Comparison of ENCODE assay signal across 18 cellular contexts in the genomic region with DNA sequence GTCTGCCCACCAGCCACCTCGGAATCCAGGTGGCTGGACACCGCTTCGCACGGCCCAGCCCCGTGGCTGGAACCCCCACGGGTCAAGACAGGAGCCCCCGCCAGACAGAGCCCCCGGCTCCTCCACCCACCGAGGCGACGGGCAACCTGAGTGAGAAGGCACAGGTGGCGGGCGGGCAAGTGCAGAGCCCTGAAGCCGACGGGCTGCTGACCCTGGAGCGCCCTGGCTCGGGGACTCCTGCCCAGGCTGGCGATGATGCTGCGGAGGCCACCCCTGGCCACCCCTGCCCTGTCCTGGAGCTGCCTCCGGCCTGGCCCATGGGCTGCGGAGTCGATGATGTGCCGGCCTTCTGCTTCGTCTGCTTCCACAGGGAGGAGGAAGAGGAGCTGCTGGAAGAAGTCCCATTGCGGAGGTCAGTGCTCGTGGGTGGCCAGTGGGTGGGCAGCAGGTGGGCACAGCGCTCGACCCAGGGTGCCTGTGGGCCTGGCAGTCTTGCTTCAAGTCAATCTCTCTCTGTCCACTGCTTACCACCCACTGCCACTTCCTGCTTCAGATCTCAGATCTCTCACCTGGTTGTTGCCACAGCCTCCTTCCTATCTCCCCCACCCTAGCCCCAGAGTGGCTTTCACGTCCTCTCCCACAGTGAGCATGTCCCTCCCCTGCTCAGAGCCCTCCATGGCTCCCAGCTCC. TPM values are rescaled to one million over a fixed set of nuclear protein-coding genes. Genes with fewer than 3 reads are reported as not detected.
DNase-seq lines count a peak whose midpoint lies in the region; ATAC-seq and TF ChIP-seq lines count a peak whose summit lies in the region.
"Had no signal": no experiment of that assay in that cellular context is flagged by ENCODE, and none has a peak within 500 bp of the region (broad histone marks: within the 10 kb centered on the region; RNA-seq: fewer than 3 reads in every experiment).

No MANE protein-coding gene starts in this region.

- H3K4me3 ChIP-seq in endodermal cell (ENCODE audit: low read length) = no peak overlapping the region
- no peak overlapping the region for H3K4me3 ChIP-seq in prostate gland
- H3K4me3 ChIP-seq: mucosa of descending colon had no signal

- WGBS in endodermal cell (ENCODE audit: insufficient coverage in 1 of 2, insufficient read length in 1 of 2), 2 experiments = 84 to 85% methylated on average over 18 to 29 of the region's 29 CpGs
- WGBS in prostate gland = 62% methylated on average over 28 of the region's 29 CpGs

- H3K27ac ChIP-seq in endodermal cell (ENCODE audit: low read depth, low read length) (no peak overlapping the region), prostate gland (no peak overlapping the region)
- H3K27ac ChIP-seq: tibial artery had no signal

- ATAC-seq in stimulated activated naive CD8-positive, alpha-beta T cell treated with anti-CD3 and anti-CD28 coated beads, Interleukin-15, amount 100 ng/mL, for 72 hours = peak; percentile 50
- no peak for ATAC-seq in stimulated activated naive CD8-positive, alpha-beta T cell treated with anti-CD3 and anti-CD28 coated beads, Interleukin-15, Interleukin-2, amounts not matched to agents 100 U/mL and 50 U/mL, for 24 hours
- ATAC-seq in natural killer cell (peak in 1 of 3 donors; percentile 69), HG02981 (IDR thresholded peaks at IDR 0.05; ENCODE audit: unreplicated experiment) (no peak)
- ATAC-seq: mucosa of descending colon had no signal

- peak overlapping the region in 1 of 2 donors; percentile 24 for H3K27ac Mint-ChIP-seq in stimulated activated naive CD8-positive, alpha-beta T cell treated with anti-CD3 and anti-CD28 coated beads, Interleukin-15, amount 100 ng/mL, for 72 hours
- H3K27ac Mint-ChIP-seq in endodermal cell (peak overlapping the region; percentile 84), natural killer cell (peak overlapping the region in 1 of 2 donors; percentile 66)
- H3K27ac Mint-ChIP-seq: activated naive CD4-positive, alpha-beta T cell treated with anti-CD3 and anti-CD28 coated beads for 36 hours; progenitor cell of endocrine pancreas had no signal

- H3K4me1 Mint-ChIP-seq in stimulated activated naive CD8-positive, alpha-beta T cell treated with anti-CD3 and anti-CD28 coated beads, Interleukin-15, amount 100 ng/mL, for 72 hours = peaks cover 10% of the 10 kb centered on the region
- peaks cover 23% of the 10 kb centered on the region for H3K4me1 Mint-ChIP-seq in endodermal cell
- peaks cover 8 to 10% of the 10 kb centered on the region in 2 donors for H3K4me1 Mint-ChIP-seq in natural killer cell

- H3K9me3 Mint-ChIP-seq in stimulated activated naive CD8-positive, alpha-beta T cell treated with anti-CD3 and anti-CD28 coated beads, Interleukin-15, amount 100 ng/mL, for 72 hours = no peaks in the 10 kb centered on the region
- H3K9me3 Mint-ChIP-seq in endodermal cell = no peaks in the 10 kb centered on the region
- H3K9me3 Mint-ChIP-seq in natural killer cell = no peaks in the 10 kb centered on the region
- H3K9me3 Mint-ChIP-seq: activated naive CD4-positive, alpha-beta T cell treated with anti-CD3 and anti-CD28 coated beads for 36 hours had no signal

- H3K36me3 Mint-ChIP-seq in endodermal cell (ENCODE audit: low read depth) (no peaks in the 10 kb centered on the region), natural killer cell (no peaks in the 10 kb centered on the region)

- no peak overlapping the region for H3K4me3 Mint-ChIP-seq in stimulated activated naive CD8-positive, alpha-beta T cell treated with anti-CD3 and anti-CD28 coated beads, Interleukin-15, amount 100 ng/mL, for 72 hours
- H3K4me3 Mint-ChIP-seq in endodermal cell (peak overlapping the region; percentile 28), natural killer cell (peak overlapping the region; percentile 13)
- H3K4me3 Mint-ChIP-seq: activated naive CD4-positive, alpha-beta T cell treated with anti-CD3 and anti-CD28 coated beads for 36 hours had no signal

- H3K27me3 Mint-ChIP-seq in stimulated activated naive CD8-positive, alpha-beta T cell treated with anti-CD3 and anti-CD28 coated beads, Interleukin-15, amount 100 ng/mL, for 72 hours = peaks cover 19% of the 10 kb centered on the region
- H3K27me3 Mint-ChIP-seq in endodermal cell (ENCODE audit: insufficient read depth) = peaks cover 53% of the 10 kb centered on the region
- H3K27me3 Mint-ChIP-seq in natural killer cell (ENCODE audit: low read depth in 2 of 2) = peaks cover 8 to 14% of the 10 kb centered on the region in 2 donors

- TF ChIP-seq CTCF in endodermal cell (conservative IDR thresholded peaks at IDR 0.05) (no peak), natural killer cell (IDR thresholded peaks at IDR 0.05) (no peak), prostate gland (IDR thresholded peaks at IDR 0.05) (no peak)

- peaks cover 7% of the 10 kb centered on the region for H3K9me3 ChIP-seq in endodermal cell (ENCODE audit: control insufficient read depth, low read length)
- H3K9me3 ChIP-seq in prostate gland = no peaks in the 10 kb centered on the region
- H3K9me3 ChIP-seq: mucosa of descending colon, tibial artery had no signal

- intact Hi-C loops in natural killer cell (cut with micrococcal nuclease) = no loop called here
- intact Hi-C loops in prostate gland (cut with DNase I) = no loop called here

- no peak overlapping the region for H3K9ac ChIP-seq in endodermal cell (ENCODE audit: extremely low read depth, low read length, poor library complexity, severe bottlenecking)

- H3K27me3 ChIP-seq in endodermal cell (ENCODE audit: control insufficient read depth, insufficient read depth, low read length, poor library complexity, severe bottlenecking) (peaks cover 47% of the 10 kb centered on the region), prostate gland (replicated peaks; ENCODE audit: insufficient read depth) (no peaks in the 10 kb centered on the region)

- no peak for TF ChIP-seq POLR2A in prostate gland (IDR thresholded peaks at IDR 0.05)

- no peak for DNase-seq in stimulated activated naive CD8-positive, alpha-beta T cell treated with anti-CD3 and anti-CD28 coated beads, Interleukin-15, amount 100 ng/mL, for 72 hours
- DNase-seq in stimulated activated naive CD8-positive, alpha-beta T cell treated with anti-CD3 and anti-CD28 coated beads, Interleukin-15, Interleukin-2, amounts not matched to agents 100 U/mL and 50 U/mL, for 24 hours = no peak
- DNase-seq in endodermal cell (no peak), natural killer cell (no peak), NAMALWA (ENCODE audit: low spot score) (no peak), NCI-H2107 treated with DMSO at 0.1 percent for 48 hours (lab: John Stamatoyannopoulos, UW; ENCODE audit: unreplicated experiment) (no peak), prostate gland (ENCODE audit: low spot score) (no peak)
- DNase-seq: activated CD8-positive, alpha-beta memory T cell treated with anti-CD3 and anti-CD28 coated beads, Interleukin-2, amount 50 U/mL, for 4 hours; activated naive CD4-positive, alpha-beta T cell treated with anti-CD3 and anti-CD28 coated beads for 36 hours; central memory CD4-positive, alpha-beta T cell; DMS153; mucosa of descending colon; NCI-H187 treated with DMSO at 0.1 percent for 48 hours; NCI-H524; stimulated activated CD4-positive, alpha-beta T cell treated with anti-CD3 and anti-CD28 coated beads, Interleukin-1b, Interleukin-23, amount 100 ng/mL, for 48 hours; tibial artery had no signal

- no peaks in the 10 kb centered on the region for H3K36me3 ChIP-seq in endodermal cell (ENCODE audit: control insufficient read depth, insufficient read depth, low read length)
- no peaks in the 10 kb centered on the region for H3K36me3 ChIP-seq in prostate gland
- H3K36me3 ChIP-seq: tibial artery had no signal

- H3K4me1 ChIP-seq in endodermal cell (ENCODE audit: control insufficient read depth, insufficient read depth, low read length) (peaks cover 11% of the 10 kb centered on the region), prostate gland (replicated peaks) (no peaks in the 10 kb centered on the region)

RNA-seq across cellular contexts. Expression of gene SBK1, which starts 33.1 kb away (rescaled TPM):
- total RNA-seq in endodermal cell (10 to 100 TPM; 55.9 to 62.5 TPM), natural killer cell (10 to 100 TPM; 59.3 to 60.9 (median 59.8) TPM), prostate gland (1 to 10 TPM; 5.8 to 8.1 TPM)
- polyA plus RNA-seq in endodermal cell (2013, experiment 1 of 2) = 63.9 TPM
- 60.0 TPM for polyA plus RNA-seq in endodermal cell (2013, experiment 2 of 2)

RNA-seq across cellular contexts. Expression of gene XPO6, which starts 47.5 kb away (rescaled TPM):
- total RNA-seq in endodermal cell = 10 to 100 TPM; 84.7 to 92.4 TPM
- polyA plus RNA-seq in endodermal cell (2013, experiment 1 of 2) = 79.6 TPM
- polyA plus RNA-seq in endodermal cell (2013, experiment 2 of 2) = 78.4 TPM
- total RNA-seq in natural killer cell = 100 to 1,000 TPM; 233 to 321 (median 240) TPM
- 100 to 1,000 TPM in 1 of 2 donors, 10 to 100 TPM in 1; 51.1 to 145 TPM for total RNA-seq in prostate gland

Comparison
In these comparisons a context has a peak if more than half of its experiments do, and no peak if none do; other contexts are left out.
1. H3K4me3 Mint-ChIP-seq: peak in endodermal cell (single experiment) and natural killer cell (single experiment); none in stimulated activated naive CD8-positive, alpha-beta T cell treated with anti-CD3 and anti-CD28 coated beads, Interleukin-15, amount 100 ng/mL, for 72 hours (0 of 2).
2. RNA of gene SBK1, which starts 33.1 kb away (total RNA-seq): 55.9 to 62.5 TPM in endodermal cell and 59.3 to 60.9 TPM in natural killer cell; 5.8 to 8.1 TPM in prostate gland; every median in the first group is over 4 times any median in the second.